8 cellular contexts compared by ENCODE assay signal in genomic region chr17:46225274-46225794, GRCh38. TPM values are rescaled to one million over a fixed set of nuclear protein-coding genes. Genes with fewer than 3 reads are reported as not detected.
DNase-seq lines count a peak whose midpoint lies in the region; ATAC-seq, FAIRE-seq and TF ChIP-seq lines count a peak whose summit lies in the region.
"Not testable (repeated sequence)": the region's sequence is repeated elsewhere in the genome, so short reads cannot be mapped to it uniquely, and the experiment has no call there.

No MANE protein-coding gene starts in this region.

- H3K4me1 ChIP-seq in kidney (ENCODE audit: control insufficient read depth in 1 of 2, insufficient read depth in 1 of 2, low read depth in 1 of 2, low read length in 2 of 2): not testable (repeated sequence)

- TF ChIP-seq CTCF in kidney (IDR thresholded peaks at IDR 0.05; ENCODE audit: borderline replicate concordance, extremely low read depth, insufficient read depth): not testable (repeated sequence)

- H3K4me3 ChIP-seq in kidney (ENCODE audit: low read length in 2 of 2): peak overlapping the region; percentile 73 to 78

- FAIRE-seq in kidney (lab: Jason Lieb, UNC): not testable (repeated sequence)

- not testable (repeated sequence) for H3K27ac ChIP-seq in kidney (ENCODE audit: low read depth in 2 of 2, low read length in 2 of 2)

- intact Hi-C loops in kidney (cut with DNase I): not testable (repeated sequence)

- DNase-seq in AG20443 (ENCODE audit: low spot score) (peak; percentile 97), NCI-H446 (lab: John Stamatoyannopoulos, UW) (peak; percentile 88 to 95), cerebellum (ENCODE audit: low spot score) (peak; percentile 97), kidney (peak; percentile 97)
- peak; percentile 100 for DNase-seq in activated CD4-positive, CD25-positive, alpha-beta regulatory T cell treated with anti-CD3 and anti-CD28 coated beads, Interleukin-2, amount 50 U/mL, for 72 hours
- peak; percentile 90 to 92 for DNase-seq in stimulated activated CD4-positive, alpha-beta T cell treated with anti-CD3 and anti-CD28 coated beads, Interleukin-15, amount 100 ng/mL, for 1 hour (ENCODE audit: low read depth in 1 of 2, low spot score in 1 of 2)

- not testable (repeated sequence) for H3K9me3 ChIP-seq in kidney (ENCODE audit: control insufficient read depth in 1 of 2, low read length in 2 of 2)

- not testable (repeated sequence) for H3K36me3 ChIP-seq in kidney (ENCODE audit: control insufficient read depth in 1 of 2, insufficient read depth in 2 of 2, low read length in 2 of 2)

- H3K9ac ChIP-seq in kidney (ENCODE audit: low read length in 2 of 2): not testable (repeated sequence)

- ATAC-seq in GM19043 (IDR thresholded peaks at IDR 0.05; ENCODE audit: low read depth, unreplicated experiment) (peak; percentile 99), HG03342 (IDR thresholded peaks at IDR 0.05; ENCODE audit: unreplicated experiment) (peak; percentile 98)

RNA-seq across cellular contexts. Expression of gene KANSL1, which starts 32.1 kb away (rescaled TPM):
- 197 TPM for total RNA-seq in cerebellum
- total RNA-seq in kidney: 97.3 TPM
- 13.7 TPM for polyA plus RNA-seq in kidney (ENCODE audit: insufficient read depth, low read depth, low replicate concordance)
